Comparison of ENCODE assay signal across 12 cellular contexts in genomic region chr16:57132470-57132869, GRCh38. TPM values are rescaled to one million over a fixed set of nuclear protein-coding genes. Genes with fewer than 3 reads are reported as not detected.
DNase-seq lines count a peak whose midpoint lies in the region; ATAC-seq and TF ChIP-seq lines count a peak whose summit lies in the region.
"Had no signal": no experiment of that assay in that cellular context is flagged by ENCODE, and none has a peak within 500 bp of the region (broad histone marks: within the 10 kb centered on the region; RNA-seq: fewer than 3 reads in every experiment).

No MANE protein-coding gene starts in this region.

- H3K9me3 ChIP-seq in BE2C (no peaks in the 10 kb centered on the region), Caco-2 (no peaks in the 10 kb centered on the region), left lung (no peaks in the 10 kb centered on the region)

- no peak for TF ChIP-seq CTCF in BE2C (IDR thresholded peaks at IDR 0.05; ENCODE audit: low read depth, low read length)
- no peak for TF ChIP-seq CTCF in Caco-2 (IDR thresholded peaks at IDR 0.05; ENCODE audit: insufficient read depth in 1 of 2, low read depth in 1 of 2, low read length in 1 of 2, severe bottlenecking in 1 of 2, unreplicated experiment in 1 of 2)
- TF ChIP-seq CTCF in left lung (IDR thresholded peaks at IDR 0.05): no peak

- POLR2A ChIA-PET in Caco-2 (lab: Charles Lee): no interaction called here
- POLR2A ChIA-PET in activated CD8-positive, alpha-beta T cell treated with anti-CD3 and anti-CD28 coated beads, Interleukin-2, amount 10 ng/mL, durations not matched to agents 7 days and 5 days (lab: Charles Lee): interaction anchor here (0.8 kb wide), 1 partner anchor 63 kb away, joined by 3 read pairs; no protein-coding TSS in a partner anchor

- no peaks in the 10 kb centered on the region for H3K27me3 Mint-ChIP-seq in Caco-2 (ENCODE audit: insufficient read depth, unreplicated experiment)
- no peaks in the 10 kb centered on the region for H3K27me3 Mint-ChIP-seq in activated CD8-positive, alpha-beta T cell treated with anti-CD3 and anti-CD28 coated beads, Interleukin-2, amount 10 ng/mL, durations not matched to agents 7 days and 5 days (ENCODE audit: low read depth)

- no peak overlapping the region for H3K4me3 Mint-ChIP-seq in Caco-2 (ENCODE audit: unreplicated experiment)
- no peak overlapping the region for H3K4me3 Mint-ChIP-seq in activated CD8-positive, alpha-beta T cell treated with anti-CD3 and anti-CD28 coated beads, Interleukin-2, amount 10 ng/mL, durations not matched to agents 7 days and 5 days

- ATAC-seq in activated CD8-positive, alpha-beta T cell treated with anti-CD3 and anti-CD28 coated beads, Interleukin-2, amount 10 ng/mL, durations not matched to agents 7 days and 5 days: no peak
- peak; percentile 66 for ATAC-seq in left lung
- no peak for ATAC-seq in GM21528 (IDR thresholded peaks at IDR 0.05; ENCODE audit: low FRiP score, unreplicated experiment)

- H3K27ac ChIP-seq in left lung: no peak overlapping the region
- H3K27ac ChIP-seq: epithelial cell of prostate had no signal

- H3K27me3 ChIP-seq in BE2C (no peaks in the 10 kb centered on the region), Caco-2 (replicated peaks; ENCODE audit: control insufficient read depth, insufficient read depth, low read length) (no peaks in the 10 kb centered on the region), left lung (no peaks in the 10 kb centered on the region)

- peak overlapping the region; percentile 81 for H3K27ac Mint-ChIP-seq in Caco-2 (ENCODE audit: unreplicated experiment)
- H3K27ac Mint-ChIP-seq in activated CD8-positive, alpha-beta T cell treated with anti-CD3 and anti-CD28 coated beads, Interleukin-2, amount 10 ng/mL, durations not matched to agents 7 days and 5 days: peak overlapping the region; percentile 96

- H3K36me3 ChIP-seq in BE2C: no peaks in the 10 kb centered on the region
- no peaks in the 10 kb centered on the region for H3K36me3 ChIP-seq in Caco-2 (ENCODE audit: control insufficient read depth, insufficient read depth, low read length)
- H3K36me3 ChIP-seq in left lung: peaks cover 0 to 51% of the 10 kb centered on the region in 2 donors

- peak; percentile 46 for DNase-seq in BE2C
- DNase-seq in Caco-2: peak; percentile 63 to 84
- DNase-seq in activated CD8-positive, alpha-beta T cell treated with anti-CD3 and anti-CD28 coated beads, Interleukin-2, amount 10 ng/mL, durations not matched to agents 7 days and 5 days: no peak
- peak in 1 of 2 donors; percentile 51 for DNase-seq in left lung
- no peak for DNase-seq in AG08395 (ENCODE audit: low spot score)
- no peak for DNase-seq in NCI-H2029 treated with DMSO at 0.1 percent for 48 hours (lab: John Stamatoyannopoulos, UW)
- no peak for DNase-seq in NCI-H1930 (lab: John Stamatoyannopoulos, UW)
- DNase-seq: activated T-cell treated with anti-CD3 and anti-CD28 coated beads for 4 hours; mammary epithelial cell; stimulated activated CD4-positive, alpha-beta T cell treated with anti-CD3 and anti-CD28 coated beads, Interleukin-4, amount 100 ng/mL, for 4 hours had no signal

- CTCF ChIA-PET in Caco-2 (lab: Charles Lee): interaction anchor here (0.7 kb wide), 1 partner anchor 34 kb away, joined by 4 read pairs; no protein-coding TSS in a partner anchor
- CTCF ChIA-PET in activated CD8-positive, alpha-beta T cell treated with anti-CD3 and anti-CD28 coated beads, Interleukin-2, amount 10 ng/mL, durations not matched to agents 7 days and 5 days (lab: Charles Lee): interaction anchor here (1.4 to 5.7 kb wide), 3 partner anchors 38 to 49 kb away, joined by 3 to 20 read pairs (median 5); partner anchors contain the start of gene CPNE2

- intact Hi-C loops in Caco-2 (cut with micrococcal nuclease; ENCODE audit: unreplicated experiment) (no loop called here), left lung (cut with DNase I) (no loop called here)

- H3K4me1 Mint-ChIP-seq in Caco-2 (ENCODE audit: low read depth, unreplicated experiment): no peaks in the 10 kb centered on the region
- H3K4me1 Mint-ChIP-seq in activated CD8-positive, alpha-beta T cell treated with anti-CD3 and anti-CD28 coated beads, Interleukin-2, amount 10 ng/mL, durations not matched to agents 7 days and 5 days (ENCODE audit: low read depth): peaks cover 82% of the 10 kb centered on the region

- H3K36me3 Mint-ChIP-seq in Caco-2 (ENCODE audit: insufficient read depth, unreplicated experiment): peaks cover 12% of the 10 kb centered on the region
- peaks cover 5% of the 10 kb centered on the region for H3K36me3 Mint-ChIP-seq in activated CD8-positive, alpha-beta T cell treated with anti-CD3 and anti-CD28 coated beads, Interleukin-2, amount 10 ng/mL, durations not matched to agents 7 days and 5 days (ENCODE audit: low read depth)

- no peaks in the 10 kb centered on the region for H3K4me1 ChIP-seq in BE2C
- H3K4me1 ChIP-seq in Caco-2: peaks cover 9% of the 10 kb centered on the region
- H3K4me1 ChIP-seq in left lung: peaks cover 0 to 11% of the 10 kb centered on the region in 2 donors

- H3K9me3 Mint-ChIP-seq in Caco-2 (ENCODE audit: unreplicated experiment): no peaks in the 10 kb centered on the region
- H3K9me3 Mint-ChIP-seq in activated CD8-positive, alpha-beta T cell treated with anti-CD3 and anti-CD28 coated beads, Interleukin-2, amount 10 ng/mL, durations not matched to agents 7 days and 5 days (ENCODE audit: insufficient read depth): no peaks in the 10 kb centered on the region

- BruUV-seq in Caco-2 (replicated peaks; lab: Mats Ljungman, UMichigan): no TSS peak

- H3K4me3 ChIP-seq in BE2C (ENCODE audit: low read depth, low read length): no peak overlapping the region
- H3K4me3 ChIP-seq in Caco-2 (ENCODE audit: low read depth, low read length): no peak overlapping the region
- no peak overlapping the region for H3K4me3 ChIP-seq in left lung

RNA-seq across cellular contexts. Expression of gene CPNE2, which starts 40.1 kb away (rescaled TPM):
- 28.1 TPM for polyA plus RNA-seq in BE2C (2012; ENCODE audit: insufficient read depth, insufficient read length, low read depth)
- total RNA-seq in Caco-2 (2022): 37.7 and 46.3 TPM in 2 replicates
- 10 to 100 TPM; 11.3 to 12.5 TPM for total RNA-seq in activated CD8-positive, alpha-beta T cell treated with anti-CD3 and anti-CD28 coated beads, Interleukin-2, amount 10 ng/mL, durations not matched to agents 7 days and 5 days
- 10 to 100 TPM; 49.4 to 49.9 TPM for total RNA-seq in left lung

RNA-seq across cellular contexts. Expression of gene PSME3IP1, which starts 53.4 kb away (rescaled TPM):
- polyA plus RNA-seq in BE2C (2012; ENCODE audit: insufficient read depth, insufficient read length, low read depth): 141 TPM
- total RNA-seq in Caco-2 (2022): 141 and 143 TPM in 2 replicates
- 100 to 1,000 TPM; 106 to 113 TPM for total RNA-seq in activated CD8-positive, alpha-beta T cell treated with anti-CD3 and anti-CD28 coated beads, Interleukin-2, amount 10 ng/mL, durations not matched to agents 7 days and 5 days
- total RNA-seq in left lung: 10 to 100 TPM; 53.1 to 71.8 TPM

RNA-seq across cellular contexts. Expression of gene RSPRY1, which starts 53.7 kb away (rescaled TPM):
- polyA plus RNA-seq in BE2C (2012; ENCODE audit: insufficient read depth, insufficient read length, low read depth): 71.1 TPM
- total RNA-seq in Caco-2 (2022): 56.7 and 57.7 TPM in 2 replicates
- 10 to 100 TPM; 30.9 to 35.8 TPM for total RNA-seq in activated CD8-positive, alpha-beta T cell treated with anti-CD3 and anti-CD28 coated beads, Interleukin-2, amount 10 ng/mL, durations not matched to agents 7 days and 5 days
- 10 to 100 TPM; 32.5 to 36.6 TPM for total RNA-seq in left lung

Comparison
In these comparisons a context has a peak if more than half of its experiments do, and no peak if none do; other contexts are left out.
1. DNase-seq: peak in BE2C (single experiment) and Caco-2 (2 of 2); none in activated CD8-positive, alpha-beta T cell treated with anti-CD3 and anti-CD28 coated beads, Interleukin-2, amount 10 ng/mL, durations not matched to agents 7 days and 5 days (single experiment), AG08395 (single experiment), NCI-H2029 treated with DMSO at 0.1 percent for 48 hours (single experiment) and NCI-H1930 (0 of 2).